Comparison of ENCODE assay signal across 9 cellular contexts in genomic region chr3:71681224-71681668, GRCh38. TPM values are rescaled to one million over a fixed set of nuclear protein-coding genes. Genes with fewer than 3 reads are reported as not detected.
DNase-seq lines count a peak whose midpoint lies in the region; ATAC-seq and TF ChIP-seq lines count a peak whose summit lies in the region.
"Had no signal": no experiment of that assay in that cellular context is flagged by ENCODE, and none has a peak within 500 bp of the region (broad histone marks: within the 10 kb centered on the region; RNA-seq: fewer than 3 reads in every experiment).

No MANE protein-coding gene starts in this region.

- H3K79me2 ChIP-seq in HCT116 (ENCODE audit: insufficient read depth, low read length), result no peaks in the 10 kb centered on the region

- H3K27ac Mint-ChIP-seq in CD4-positive, alpha-beta memory T cell, result peak overlapping the region in 5 of 7 donors; percentile 19 to 82 (median 67)
- H3K27ac Mint-ChIP-seq: memory B cell had no signal

- ATAC-seq in HCT116 (peak; percentile 53; the same call in 1 of the 2 replicates), left lobe of liver (peak; percentile 70), GM21825 (IDR thresholded peaks at IDR 0.05; ENCODE audit: unreplicated experiment) (no peak)

- no peaks in the 10 kb centered on the region for H3K27me3 ChIP-seq in CD4-positive, alpha-beta memory T cell (ENCODE audit: insufficient read depth, low read length)
- H3K27me3 ChIP-seq in HCT116 (ENCODE audit: insufficient read depth, low read length), result no peaks in the 10 kb centered on the region

- H3K36me3 Mint-ChIP-seq in CD4-positive, alpha-beta memory T cell, result peaks cover 34 to 66% of the 10 kb centered on the region in 2 donors
- H3K36me3 Mint-ChIP-seq: memory B cell had no signal

- CTCF ChIA-PET in CD4-positive, alpha-beta memory T cell (lab: Charles Lee; ENCODE audit: partially characterized antibody), result interaction anchor here (1.0 to 1.7 kb wide), 8 partner anchors 16 to 1150 kb away, joined by 3 to 4 read pairs (median 4); no protein-coding TSS in a partner anchor
- CTCF ChIA-PET in HCT116 (lab: Charles Lee), result interaction anchor here (0.8 to 1.0 kb wide), 2 partner anchors 30 to 94 kb away, joined by 4 to 5 read pairs; no protein-coding TSS in a partner anchor

- no peaks in the 10 kb centered on the region for H3K9me3 Mint-ChIP-seq in CD4-positive, alpha-beta memory T cell
- H3K9me3 Mint-ChIP-seq: memory B cell had no signal

- no peak overlapping the region for H2AFZ ChIP-seq in HCT116 (ENCODE audit: low read depth, low read length, poor library complexity, severe bottlenecking)

- no peak overlapping the region for H3K27ac ChIP-seq in CD4-positive, alpha-beta memory T cell (ENCODE audit: low read depth, low read length)
- no peak overlapping the region for H3K27ac ChIP-seq in HCT116 (ENCODE audit: low read depth, low read length)

- intact Hi-C loops in CD4-positive, alpha-beta memory T cell (cut with micrococcal nuclease), result no loop called here
- intact Hi-C loops in HCT116 (cut with micrococcal nuclease), result no loop called here

- POLR2A ChIA-PET in CD4-positive, alpha-beta memory T cell (lab: Charles Lee; ENCODE audit: partially characterized antibody), result no interaction called here
- POLR2A ChIA-PET in HCT116 (lab: Charles Lee), result no interaction called here

- H3K27me3 Mint-ChIP-seq in CD4-positive, alpha-beta memory T cell, result no peaks in the 10 kb centered on the region

- no peaks in the 10 kb centered on the region for H3K9me3 ChIP-seq in CD4-positive, alpha-beta memory T cell (ENCODE audit: control insufficient read depth in 1 of 2, low read length in 2 of 2)
- H3K9me3 ChIP-seq in HCT116 (ENCODE audit: control insufficient read depth in 1 of 2, insufficient read depth in 1 of 2, low read depth in 1 of 2, low read length in 2 of 2), result no peaks in the 10 kb centered on the region

- peaks cover 7 to 15% (median 8%) of the 10 kb centered on the region in 4 donors for H3K4me1 Mint-ChIP-seq in CD4-positive, alpha-beta memory T cell
- H3K4me1 Mint-ChIP-seq: memory B cell had no signal

- RAD21 ChIA-PET in HCT116 (lab: Charles Lee; ENCODE audit: low non-redundant PET in 1 of 2, low total read pairs in 2 of 2, uncharacterized antibody in 2 of 2, unreplicated experiment in 2 of 2), result no interaction called here

- TF ChIP-seq CTCF in HCT116 (IDR thresholded peaks at IDR 0.05 in 2 of 3, conservative IDR thresholded peaks at IDR 0.05 in 1 of 3; ENCODE audit: borderline replicate concordance in 1 of 3, insufficient read depth in 1 of 3, low read depth in 2 of 3, low read length in 2 of 3) (peak in 2 of 3 experiments; percentile 54 to 56; a peak in 4 of 6 replicates), choroid plexus epithelial cell (conservative IDR thresholded peaks at IDR 0.05; ENCODE audit: low read depth, low read length) (peak; percentile 95)

- H3K36me3 ChIP-seq in CD4-positive, alpha-beta memory T cell (ENCODE audit: insufficient read depth, low read length), result peaks cover 2% of the 10 kb centered on the region
- no peaks in the 10 kb centered on the region for H3K36me3 ChIP-seq in HCT116 (ENCODE audit: control insufficient read depth in 1 of 2, insufficient read depth in 2 of 2, low read length in 2 of 2)

- no peak overlapping the region for H3K9ac ChIP-seq in HCT116 (ENCODE audit: low read length)

- H4K20me1 ChIP-seq in HCT116 (ENCODE audit: insufficient read depth), result no peaks in the 10 kb centered on the region

- H3K4me3 ChIP-seq in CD4-positive, alpha-beta memory T cell (ENCODE audit: low read length in 2 of 2), result no peak overlapping the region
- H3K4me3 ChIP-seq in HCT116 (replicated peaks in 1 of 2; ENCODE audit: low read depth in 1 of 2, low read length in 2 of 2) (no peak overlapping the region), choroid plexus epithelial cell (ENCODE audit: low read depth, low read length) (no peak overlapping the region)

- DNase-seq in CD4-positive, alpha-beta memory T cell, result peak in 2 of 5 donors; percentile 8 to 20
- DNase-seq in HCT116 (ENCODE audit: low read depth, low spot score) (peak; percentile 8), SIG-M5 treated with dmso at 0.1 percent for 504 hours (lab: John Stamatoyannopoulos, UW; ENCODE audit: unreplicated experiment) (peak; percentile 97), choroid plexus epithelial cell (ENCODE audit: low read depth) (peak; percentile 94), left lobe of liver (ENCODE audit: low spot score) (no peak), NCI-H2107 (lab: John Stamatoyannopoulos, UW) (no peak)
- peak; percentile 30 for DNase-seq in stimulated activated CD4-positive, alpha-beta T cell treated with anti-CD3 and anti-CD28 coated beads, Interleukin-4, amount 100 ng/mL, for 24 hours

- H3K4me3 Mint-ChIP-seq in CD4-positive, alpha-beta memory T cell, result no peak overlapping the region
- H3K4me3 Mint-ChIP-seq: memory B cell had no signal

- no peaks in the 10 kb centered on the region for H3K4me1 ChIP-seq in CD4-positive, alpha-beta memory T cell (ENCODE audit: insufficient read depth, low read length)
- H3K4me1 ChIP-seq in HCT116 (ENCODE audit: control insufficient read depth in 1 of 2, insufficient read depth in 2 of 2, low read length in 2 of 2), result no peaks in the 10 kb centered on the region

- TF ChIP-seq RAD21 in HCT116 (IDR thresholded peaks at IDR 0.05; ENCODE audit: low read depth), result peak; percentile 44

- no TSS peak for BruUV-seq in HCT116 (replicated peaks; lab: Mats Ljungman, UMichigan)

- H3K9me2 ChIP-seq in HCT116 (ENCODE audit: insufficient read depth), result no peaks in the 10 kb centered on the region

- H3K4me2 ChIP-seq in HCT116 (ENCODE audit: low read length), result no peak overlapping the region

- TF ChIP-seq POLR2A in HCT116 (IDR thresholded peaks at IDR 0.05; ENCODE audit: borderline replicate concordance, extremely low read depth, insufficient read depth, insufficient read length), result no peak

TF ChIP-seq in HCT116, 20 proteins besides CTCF, POLR2A, EP300 and RAD21:
- no peak for TF ChIP-seq ZFX (IDR thresholded peaks at IDR 0.05)
- TF ChIP-seq YY1 (IDR thresholded peaks at IDR 0.05; ENCODE audit: extremely low read depth, insufficient replicate concordance, low read depth, low read length), result no peak
- no peak for TF ChIP-seq EGR1 (IDR thresholded peaks at IDR 0.05; ENCODE audit: low read depth)
- TF ChIP-seq JUND (IDR thresholded peaks at IDR 0.05), result no peak
- no peak for TF ChIP-seq SIN3A (IDR thresholded peaks at IDR 0.05; ENCODE audit: low read depth)
- no peak for TF ChIP-seq POLR2AphosphoS5 (IDR thresholded peaks at IDR 0.05; ENCODE audit: low read depth, low read length)

RNA-seq across cellular contexts. Expression of gene EIF4E3, which starts 44.0 kb away (rescaled TPM):
- total RNA-seq in CD4-positive, alpha-beta memory T cell, result 10 to 100 TPM; 51.5 to 58.7 TPM
- 10 to 100 TPM; 40.7 to 55.1 TPM for polyA plus RNA-seq in CD4-positive, alpha-beta memory T cell
- 6.0 TPM for total RNA-seq in HCT116 (2021; ENCODE audit: unreplicated experiment)
- polyA plus RNA-seq in HCT116 (2012), result 3.5 TPM in 2 replicates
- total RNA-seq in left lobe of liver, result 7.6 TPM

Comparison
In these comparisons a context has a peak if more than half of its experiments do, and no peak if none do; other contexts are left out.
1. DNase-seq: peak in HCT116 (single experiment), SIG-M5 treated with dmso at 0.1 percent for 504 hours (single experiment), choroid plexus epithelial cell (single experiment) and stimulated activated CD4-positive, alpha-beta T cell treated with anti-CD3 and anti-CD28 coated beads, Interleukin-4, amount 100 ng/mL, for 24 hours (single experiment); none in left lobe of liver (single experiment) and NCI-H2107 (single experiment).